28 cellular contexts compared by ENCODE assay signal in the genomic region with DNA sequence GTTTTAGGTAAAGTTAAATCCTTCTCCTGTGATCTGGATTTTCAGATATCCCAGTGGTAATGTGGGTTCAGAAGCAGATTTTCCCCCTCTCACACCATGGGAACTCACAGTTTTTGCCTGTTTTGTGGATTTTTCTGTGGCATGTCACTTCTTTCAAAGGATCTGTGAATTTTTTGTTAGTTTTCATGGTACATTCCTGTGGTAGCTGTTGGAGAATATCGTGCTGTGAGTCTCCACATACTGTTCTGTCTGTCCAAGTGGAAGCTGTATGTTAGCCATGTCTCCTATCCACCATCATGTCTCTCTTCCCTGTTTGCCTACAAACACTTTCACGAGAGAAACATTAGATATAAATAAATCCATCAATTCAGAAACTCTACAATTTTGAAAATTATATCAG.
"Had no signal": no experiment of that assay in that cellular context is flagged by ENCODE, and none has a peak within 500 bp of the region (broad histone marks: within the 10 kb centered on the region; RNA-seq: fewer than 3 reads in every experiment).

No MANE protein-coding gene starts in this region.

- H3K27ac Mint-ChIP-seq: immature natural killer cell; mesothelial cell of epicardium; naive thymus-derived CD4-positive, alpha-beta T cell; natural killer cell treated with Interleukin-12 subunit alpha and Interleukin-12 subunit beta and Interleukin-15 and Interleukin-18, amount 100 ng/mL, for 72 hours; stimulated activated effector memory CD8-positive, alpha-beta T cell treated with anti-CD3 and anti-CD28 coated beads, Interleukin-12 subunit alpha, Interleukin-12 subunit beta, amount 100 ng/mL, for 72 hours; stimulated activated naive CD8-positive, alpha-beta T cell treated with anti-CD3 and anti-CD28 coated beads, Interleukin-15, Interleukin-2, amounts not matched to agents 100 ng/mL and 50 ng/mL, for 24 hours had no signal

- H3K9me3 ChIP-seq: ovary, prostate gland, thoracic aorta, tibial artery, upper lobe of right lung had no signal

- H3K4me1 Mint-ChIP-seq: immature natural killer cell; mesothelial cell of epicardium; naive thymus-derived CD4-positive, alpha-beta T cell; stimulated activated effector memory CD8-positive, alpha-beta T cell treated with anti-CD3 and anti-CD28 coated beads, Interleukin-12 subunit alpha, Interleukin-12 subunit beta, amount 100 ng/mL, for 72 hours had no signal

- H3K27ac ChIP-seq: left lung, ovary, prostate gland, skin epidermis, spleen, suprapubic skin, thoracic aorta, tibial artery, upper lobe of right lung had no signal

- ATAC-seq: left colon; left lung; mucosa of descending colon; naive thymus-derived CD4-positive, alpha-beta T cell; natural killer cell treated with Interleukin-12 subunit alpha and Interleukin-12 subunit beta and Interleukin-15 and Interleukin-18, amount 100 ng/mL, for 72 hours; right cardiac atrium; sciatic nerve; stimulated activated effector memory CD8-positive, alpha-beta T cell treated with anti-CD3 and anti-CD28 coated beads, Interleukin-12 subunit alpha, Interleukin-12 subunit beta, amount 100 ng/mL, for 72 hours; upper lobe of right lung had no signal

- H3K36me3 Mint-ChIP-seq: mesothelial cell of epicardium; naive thymus-derived CD4-positive, alpha-beta T cell; stimulated activated effector memory CD8-positive, alpha-beta T cell treated with anti-CD3 and anti-CD28 coated beads, Interleukin-12 subunit alpha, Interleukin-12 subunit beta, amount 100 ng/mL, for 72 hours had no signal

- H3K36me3 ChIP-seq: left lung, ovary, prostate gland, spleen, suprapubic skin, thoracic aorta, tibial artery, upper lobe of right lung had no signal

- H3K27me3 ChIP-seq: left lung, ovary, spleen, suprapubic skin, tibial artery, upper lobe of right lung had no signal

- H3K4me3 Mint-ChIP-seq: immature natural killer cell; mesothelial cell of epicardium; naive thymus-derived CD4-positive, alpha-beta T cell; natural killer cell treated with Interleukin-12 subunit alpha and Interleukin-12 subunit beta and Interleukin-15 and Interleukin-18, amount 100 ng/mL, for 72 hours; stimulated activated effector memory CD8-positive, alpha-beta T cell treated with anti-CD3 and anti-CD28 coated beads, Interleukin-12 subunit alpha, Interleukin-12 subunit beta, amount 100 ng/mL, for 72 hours; stimulated activated naive CD8-positive, alpha-beta T cell treated with anti-CD3 and anti-CD28 coated beads, Interleukin-15, Interleukin-2, amounts not matched to agents 100 ng/mL and 50 ng/mL, for 24 hours had no signal

- H3K4me1 ChIP-seq: left lung, prostate gland, spleen, suprapubic skin, tibial artery, upper lobe of right lung had no signal

- H3K4me3 ChIP-seq: left lung, lung, mucosa of descending colon, ovary, prostate gland, skin epidermis, spleen, suprapubic skin, thoracic aorta, tibial artery, upper lobe of right lung had no signal

- H3K27me3 Mint-ChIP-seq: naive thymus-derived CD4-positive, alpha-beta T cell; natural killer cell treated with Interleukin-12 subunit alpha and Interleukin-12 subunit beta and Interleukin-15 and Interleukin-18, amount 100 ng/mL, for 72 hours; stimulated activated naive CD8-positive, alpha-beta T cell treated with anti-CD3 and anti-CD28 coated beads, Interleukin-15, Interleukin-2, amounts not matched to agents 100 ng/mL and 50 ng/mL, for 24 hours had no signal

- DNase-seq: hypothalamus; immature natural killer cell; kidney; left colon; left lung; mesendoderm; mucosa of descending colon; naive thymus-derived CD4-positive, alpha-beta T cell; occipital lobe; ovary; retina; stimulated activated CD4-positive, alpha-beta T cell treated with anti-CD3 and anti-CD28 coated beads, Interleukin-4, amount 100 ng/mL, for 24 hours; stimulated activated naive CD4-positive, alpha-beta T cell; tibial artery; trophoblast cell; upper lobe of right lung had no signal
